Comparison of ENCODE assay signal across 15 cellular contexts in the genomic region with DNA sequence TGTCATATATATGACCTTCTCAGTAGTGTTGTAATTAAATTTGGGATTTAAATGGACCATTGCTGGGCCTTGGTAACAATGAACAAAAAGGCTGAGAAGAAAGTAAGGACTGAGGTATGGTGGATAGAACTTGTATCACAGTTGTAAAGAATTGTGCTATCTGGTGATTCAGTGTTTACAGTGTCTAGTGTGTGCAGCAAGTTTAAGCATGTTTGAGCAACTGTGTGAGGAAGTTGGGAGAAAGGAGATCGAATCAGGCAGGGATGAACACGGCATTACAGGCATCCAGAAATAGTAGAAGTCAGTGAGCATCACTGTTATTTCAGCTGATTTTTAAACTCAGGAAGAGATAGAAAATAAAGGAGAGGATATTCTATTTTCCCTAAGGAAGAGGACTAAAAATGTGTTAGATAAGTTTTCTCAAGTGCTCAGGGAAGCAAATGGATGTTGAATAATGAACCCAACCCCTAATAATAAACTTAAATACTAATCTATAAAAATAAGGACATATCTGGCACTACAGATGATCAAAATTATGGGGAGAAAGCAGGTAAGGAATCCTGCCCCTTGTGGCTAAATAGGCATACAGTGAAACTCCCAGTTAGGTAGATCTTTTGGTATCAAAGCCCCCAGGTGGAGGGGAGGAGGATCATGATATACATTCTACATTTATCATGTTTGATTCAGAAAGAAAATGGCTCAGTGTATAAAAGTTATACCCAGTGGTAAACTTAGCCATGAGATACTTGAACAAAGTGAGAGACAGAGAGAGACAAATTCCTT.
DNase-seq lines count a peak whose midpoint lies in the region; ATAC-seq and TF ChIP-seq lines count a peak whose summit lies in the region.
"Had no signal": no experiment of that assay in that cellular context is flagged by ENCODE, and none has a peak within 500 bp of the region (broad histone marks: within the 10 kb centered on the region; RNA-seq: fewer than 3 reads in every experiment).

No MANE protein-coding gene starts in this region.

- H3K4me3 ChIP-seq in WERI-Rb-1 (ENCODE audit: low read depth, low read length) (no peak overlapping the region), right lobe of liver (no peak overlapping the region)
- H3K4me3 ChIP-seq: esophagus muscularis mucosa had no signal

- H3K9me3 ChIP-seq in WERI-Rb-1 (ENCODE audit: severe bottlenecking) (no peaks in the 10 kb centered on the region), right lobe of liver (no peaks in the 10 kb centered on the region)
- H3K9me3 ChIP-seq: esophagus muscularis mucosa had no signal

- H3K9me3 Mint-ChIP-seq in Calu3 (ENCODE audit: low read depth, unreplicated experiment) (no peaks in the 10 kb centered on the region), HFFc6 (peaks cover 3% of the 10 kb centered on the region; the same call in 1 of the 2 replicates)
- H3K9me3 Mint-ChIP-seq in activated T-helper 2 cell treated with anti-CD3 and anti-CD28 coated beads, Interferon-gamma antibody, Interleukin-2, Interleukin-4, amounts not matched to agents 10 μg/mL and 5 μg/mL and 100 μg/mL, durations not matched to agents 14 hours and 24 hours and 36 hours = peaks cover 11% of the 10 kb centered on the region

- H3K4me1 Mint-ChIP-seq in Calu3 (ENCODE audit: low read depth, unreplicated experiment) (no peaks in the 10 kb centered on the region), HFFc6 (ENCODE audit: low read depth) (no peaks in the 10 kb centered on the region)
- no peaks in the 10 kb centered on the region for H3K4me1 Mint-ChIP-seq in activated T-helper 2 cell treated with anti-CD3 and anti-CD28 coated beads, Interferon-gamma antibody, Interleukin-2, Interleukin-4, amounts not matched to agents 10 μg/mL and 5 μg/mL and 100 μg/mL, durations not matched to agents 14 hours and 24 hours and 36 hours (ENCODE audit: low read depth)

- H3K4me3 Mint-ChIP-seq in Calu3 (ENCODE audit: low read depth, unreplicated experiment) (no peak overlapping the region), HFFc6 (no peak overlapping the region)
- H3K4me3 Mint-ChIP-seq in activated T-helper 2 cell treated with anti-CD3 and anti-CD28 coated beads, Interferon-gamma antibody, Interleukin-2, Interleukin-4, amounts not matched to agents 10 μg/mL and 5 μg/mL and 100 μg/mL, durations not matched to agents 14 hours and 24 hours and 36 hours (ENCODE audit: low read depth) = no peak overlapping the region

- intact Hi-C loops in Calu3 (cut with micrococcal nuclease; ENCODE audit: unreplicated experiment) (no loop called here), right lobe of liver (cut with DNase I) (no loop called here), head of caudate nucleus (cut with DNase I) (no loop called here)
- intact Hi-C loops in activated T-helper 2 cell treated with anti-CD3 and anti-CD28 coated beads, Interferon-gamma antibody, Interleukin-2, Interleukin-4, amounts not matched to agents 10 μg/mL and 5 μg/mL and 100 μg/mL, durations not matched to agents 14 hours and 24 hours and 36 hours (cut with micrococcal nuclease) = no loop called here

- H3K27ac Mint-ChIP-seq in Calu3 (ENCODE audit: unreplicated experiment) (no peak overlapping the region), HFFc6 (no peak overlapping the region)
- H3K27ac Mint-ChIP-seq in activated T-helper 2 cell treated with anti-CD3 and anti-CD28 coated beads, Interferon-gamma antibody, Interleukin-2, Interleukin-4, amounts not matched to agents 10 μg/mL and 5 μg/mL and 100 μg/mL, durations not matched to agents 14 hours and 24 hours and 36 hours = no peak overlapping the region

- CTCF ChIA-PET in Calu3 (lab: Charles Lee) = no interaction called here

- no peak for TF ChIP-seq POLR2A in right lobe of liver (IDR thresholded peaks at IDR 0.05)

- TF ChIP-seq CTCF in Calu3 (IDR thresholded peaks at IDR 0.05; ENCODE audit: unreplicated experiment) (no peak), HFFc6 (IDR thresholded peaks at IDR 0.05) (peak; percentile 56), WERI-Rb-1 (IDR thresholded peaks at IDR 0.05; ENCODE audit: low read depth, low read length) (peak; percentile 34; the same call in 1 of the 2 replicates), right lobe of liver (IDR thresholded peaks at IDR 0.05) (peak in 3 of 4 donors; percentile 15 to 23 (median 19))

- no TSS peak for BruUV-seq in Calu3 (replicated peaks; lab: Mats Ljungman, UMichigan)

- H3K27ac ChIP-seq in WERI-Rb-1 (no peak overlapping the region), right lobe of liver (no peak overlapping the region)
- H3K27ac ChIP-seq: esophagus muscularis mucosa had no signal

- no peak for ATAC-seq in right lobe of liver
- ATAC-seq: left cardiac atrium had no signal

- H3K36me3 ChIP-seq in WERI-Rb-1 (no peaks in the 10 kb centered on the region), right lobe of liver (no peaks in the 10 kb centered on the region)
- H3K36me3 ChIP-seq: esophagus muscularis mucosa had no signal

- no peaks in the 10 kb centered on the region for H3K4me1 ChIP-seq in right lobe of liver
- H3K4me1 ChIP-seq: esophagus muscularis mucosa had no signal

- H3K27me3 ChIP-seq in WERI-Rb-1 (ENCODE audit: insufficient read depth, low read depth, severe bottlenecking) (no peaks in the 10 kb centered on the region), right lobe of liver (no peaks in the 10 kb centered on the region)
- H3K27me3 ChIP-seq: esophagus muscularis mucosa had no signal

- 58% methylated on average over 2 of the region's 2 CpGs for WGBS in right lobe of liver (ENCODE audit: insufficient coverage, low coverage, low lambda C conversion rate, missing lambda C conversion rate)

- no peaks in the 10 kb centered on the region for H3K27me3 Mint-ChIP-seq in Calu3 (ENCODE audit: unreplicated experiment)
- no peaks in the 10 kb centered on the region for H3K27me3 Mint-ChIP-seq in HFFc6 (ENCODE audit: insufficient read depth)
- no peaks in the 10 kb centered on the region for H3K27me3 Mint-ChIP-seq in activated T-helper 2 cell treated with anti-CD3 and anti-CD28 coated beads, Interferon-gamma antibody, Interleukin-2, Interleukin-4, amounts not matched to agents 10 μg/mL and 5 μg/mL and 100 μg/mL, durations not matched to agents 14 hours and 24 hours and 36 hours (ENCODE audit: low read depth)

- H3K36me3 Mint-ChIP-seq in Calu3 (ENCODE audit: insufficient read depth, unreplicated experiment) = no peaks in the 10 kb centered on the region
- no peaks in the 10 kb centered on the region for H3K36me3 Mint-ChIP-seq in HFFc6 (ENCODE audit: low read depth)
- H3K36me3 Mint-ChIP-seq in activated T-helper 2 cell treated with anti-CD3 and anti-CD28 coated beads, Interferon-gamma antibody, Interleukin-2, Interleukin-4, amounts not matched to agents 10 μg/mL and 5 μg/mL and 100 μg/mL, durations not matched to agents 14 hours and 24 hours and 36 hours (ENCODE audit: low read depth) = no peaks in the 10 kb centered on the region

- DNase-seq in Calu3 = peak; percentile 2
- no peak for DNase-seq in HFFc6
- no peak for DNase-seq in WERI-Rb-1
- no peak for DNase-seq in right lobe of liver
- no peak for DNase-seq in GF-D8 (lab: John Stamatoyannopoulos, UW)
- no peak for DNase-seq in head of caudate nucleus
- DNase-seq in activated T-helper 2 cell treated with anti-CD3 and anti-CD28 coated beads, Interferon-gamma antibody, Interleukin-2, Interleukin-4, amounts not matched to agents 10 μg/mL and 5 μg/mL and 100 μg/mL, durations not matched to agents 14 hours and 24 hours and 36 hours (ENCODE audit: low spot score) = no peak
- no peak for DNase-seq in epidermal melanocyte (ENCODE audit: insufficient read length, low spot score)
- DNase-seq: amniotic stem cell, EL, left cardiac atrium, NCI-H2107, nucleus accumbens, substantia nigra had no signal
